8 cellular contexts compared by ENCODE assay signal in the genomic region with DNA sequence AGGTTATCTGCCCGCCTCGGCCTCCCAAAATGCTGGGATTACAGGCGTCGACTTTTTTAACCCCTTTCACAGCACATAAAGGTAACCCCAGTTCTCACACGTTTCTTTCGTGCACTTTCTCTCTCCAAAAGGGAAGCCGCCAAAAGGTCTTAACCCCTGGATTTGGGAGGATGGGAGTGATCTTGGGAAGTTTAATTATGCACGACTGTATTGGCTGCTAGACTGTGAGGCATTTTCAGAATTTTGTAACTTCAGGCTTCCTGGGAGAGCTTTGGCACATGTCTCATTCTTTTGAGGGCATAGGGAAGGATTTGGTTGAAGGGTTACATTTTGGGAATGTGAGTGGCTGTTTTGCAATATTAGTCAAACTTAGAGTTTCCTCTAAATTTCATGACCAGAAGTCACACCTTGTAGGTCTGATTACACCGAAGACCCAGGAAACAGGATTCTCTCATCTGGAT. TPM values are rescaled to one million over a fixed set of nuclear protein-coding genes. Genes with fewer than 3 reads are reported as not detected.
DNase-seq lines count a peak whose midpoint lies in the region; ATAC-seq lines count a peak whose summit lies in the region.

No MANE protein-coding gene starts in this region.

- no peak for ATAC-seq in stimulated activated naive CD8-positive, alpha-beta T cell treated with anti-CD3 and anti-CD28 coated beads, Interleukin-15, amount 100 ng/mL, for 72 hours
- ATAC-seq in GM21737 (IDR thresholded peaks at IDR 0.05; ENCODE audit: unreplicated experiment) (no peak), HG03460 (IDR thresholded peaks at IDR 0.05; ENCODE audit: unreplicated experiment) (no peak), GM19324 (IDR thresholded peaks at IDR 0.05; ENCODE audit: low FRiP score, unreplicated experiment) (no peak)

- CTCF ChIA-PET in activated CD4-positive, alpha-beta memory T cell treated with anti-CD3 and anti-CD28 coated beads for 36 hours (lab: Charles Lee): interaction anchor here (1.2 to 6.3 kb wide), 10 partner anchors 15 to 307 kb away, joined by 3 to 168 read pairs (median 11); partner anchors contain the start of genes ESYT1, RNF41, RPL41 and ZC3H10

- peak overlapping the region; percentile 86 for H3K4me3 Mint-ChIP-seq in activated CD4-positive, alpha-beta memory T cell treated with anti-CD3 and anti-CD28 coated beads for 36 hours
- H3K4me3 Mint-ChIP-seq in stimulated activated naive CD8-positive, alpha-beta T cell treated with anti-CD3 and anti-CD28 coated beads, Interleukin-15, amount 100 ng/mL, for 72 hours: peak overlapping the region; percentile 95 to 96

- peaks cover 11% of the 10 kb centered on the region for H3K36me3 Mint-ChIP-seq in activated CD4-positive, alpha-beta memory T cell treated with anti-CD3 and anti-CD28 coated beads for 36 hours

- peak; percentile 47 to 51 for DNase-seq in NCI-H526 (lab: John Stamatoyannopoulos, UW)
- DNase-seq in NCI-H526 treated with DMSO at 0.1 percent for 48 hours (lab: John Stamatoyannopoulos, UW): no peak
- no peak for DNase-seq in activated CD4-positive, alpha-beta memory T cell treated with anti-CD3 and anti-CD28 coated beads for 36 hours
- DNase-seq in stimulated activated naive CD8-positive, alpha-beta T cell treated with anti-CD3 and anti-CD28 coated beads, Interleukin-15, amount 100 ng/mL, for 72 hours: no peak

- peak overlapping the region; percentile 95 for H3K27ac Mint-ChIP-seq in activated CD4-positive, alpha-beta memory T cell treated with anti-CD3 and anti-CD28 coated beads for 36 hours
- H3K27ac Mint-ChIP-seq in stimulated activated naive CD8-positive, alpha-beta T cell treated with anti-CD3 and anti-CD28 coated beads, Interleukin-15, amount 100 ng/mL, for 72 hours: peak overlapping the region; percentile 97 to 100

- H3K9me3 ChIP-seq in iPS-18c (ENCODE audit: control insufficient read depth, insufficient read depth, low read length): no peaks in the 10 kb centered on the region

- peaks cover 34% of the 10 kb centered on the region for H3K4me1 Mint-ChIP-seq in activated CD4-positive, alpha-beta memory T cell treated with anti-CD3 and anti-CD28 coated beads for 36 hours (ENCODE audit: low read depth)
- peaks cover 49% of the 10 kb centered on the region for H3K4me1 Mint-ChIP-seq in stimulated activated naive CD8-positive, alpha-beta T cell treated with anti-CD3 and anti-CD28 coated beads, Interleukin-15, amount 100 ng/mL, for 72 hours

- H3K4me3 ChIP-seq in iPS-18c (ENCODE audit: insufficient read depth, low read depth, low read length): peak overlapping the region; percentile 96; the same call in 1 of the 2 replicates

- POLR2A ChIA-PET in activated CD4-positive, alpha-beta memory T cell treated with anti-CD3 and anti-CD28 coated beads for 36 hours (lab: Charles Lee): interaction anchor here (1.8 to 4.4 kb wide), 5 partner anchors 31 to 72 kb away, joined by 5 to 54 read pairs (median 17); partner anchors contain the start of genes ESYT1, MYL6, RNF41 and RPL41

- H3K9me3 Mint-ChIP-seq in activated CD4-positive, alpha-beta memory T cell treated with anti-CD3 and anti-CD28 coated beads for 36 hours: no peaks in the 10 kb centered on the region
- H3K9me3 Mint-ChIP-seq in stimulated activated naive CD8-positive, alpha-beta T cell treated with anti-CD3 and anti-CD28 coated beads, Interleukin-15, amount 100 ng/mL, for 72 hours: peaks cover 0 to 5% of the 10 kb centered on the region in 2 donors

- intact Hi-C loops in activated CD4-positive, alpha-beta memory T cell treated with anti-CD3 and anti-CD28 coated beads for 36 hours (cut with micrococcal nuclease): no loop called here

- H3K27me3 Mint-ChIP-seq in activated CD4-positive, alpha-beta memory T cell treated with anti-CD3 and anti-CD28 coated beads for 36 hours: no peaks in the 10 kb centered on the region
- H3K27me3 Mint-ChIP-seq in stimulated activated naive CD8-positive, alpha-beta T cell treated with anti-CD3 and anti-CD28 coated beads, Interleukin-15, amount 100 ng/mL, for 72 hours: no peaks in the 10 kb centered on the region

RNA-seq across cellular contexts. Expression of gene SMARCC2, which starts 1.4 kb away (rescaled TPM):
- total RNA-seq in activated CD4-positive, alpha-beta memory T cell treated with anti-CD3 and anti-CD28 coated beads for 36 hours: 100 to 1,000 TPM in 1 of 2 experiments, 10 to 100 TPM in 1; 96.4 to 103 TPM

RNA-seq across cellular contexts. Expression of gene RNF41, which starts 31.0 kb away (rescaled TPM):
- 10 to 100 TPM; 28.2 to 31.2 TPM for total RNA-seq in activated CD4-positive, alpha-beta memory T cell treated with anti-CD3 and anti-CD28 coated beads for 36 hours

RNA-seq across cellular contexts. Expression of gene MYL6, which starts 32.6 kb away (rescaled TPM):
- 1,000 to 10,000 TPM; 1,196 to 1,215 TPM for total RNA-seq in activated CD4-positive, alpha-beta memory T cell treated with anti-CD3 and anti-CD28 coated beads for 36 hours

RNA-seq across cellular contexts. Expression of gene NABP2, which starts 33.4 kb away (rescaled TPM):
- 10 to 100 TPM; 62.0 to 62.2 TPM for total RNA-seq in activated CD4-positive, alpha-beta memory T cell treated with anti-CD3 and anti-CD28 coated beads for 36 hours

RNA-seq across cellular contexts. Expression of gene MYL6B, which starts 38.3 kb away (rescaled TPM):
- total RNA-seq in activated CD4-positive, alpha-beta memory T cell treated with anti-CD3 and anti-CD28 coated beads for 36 hours: 10 to 100 TPM; 63.8 to 70.8 TPM

Comparison
In these comparisons a context has a peak if more than half of its experiments do, and no peak if none do; other contexts are left out.
1. DNase-seq: peak in NCI-H526 (2 of 2); none in NCI-H526 treated with DMSO at 0.1 percent for 48 hours (single experiment), activated CD4-positive, alpha-beta memory T cell treated with anti-CD3 and anti-CD28 coated beads for 36 hours (single experiment) and stimulated activated naive CD8-positive, alpha-beta T cell treated with anti-CD3 and anti-CD28 coated beads, Interleukin-15, amount 100 ng/mL, for 72 hours (0 of 2).